In genomic region chr2:218023636-218024035, GRCh38 we compare ENCODE assay signal across 26 cellular contexts. TPM values are rescaled to one million over a fixed set of nuclear protein-coding genes. Genes with fewer than 3 reads are reported as not detected.
DNase-seq lines count a peak whose midpoint lies in the region; ATAC-seq, FAIRE-seq and TF ChIP-seq lines count a peak whose summit lies in the region.
"Had no signal": no experiment of that assay in that cellular context is flagged by ENCODE, and none has a peak within 500 bp of the region (broad histone marks: within the 10 kb centered on the region; RNA-seq: fewer than 3 reads in every experiment).

No MANE protein-coding gene starts in this region.

- no peak overlapping the region for H3K9ac ChIP-seq in mammary epithelial cell (ENCODE audit: insufficient read depth, low read length)
- H3K9ac ChIP-seq in H1 (replicated peaks in 1 of 4; ENCODE audit: extremely low read depth in 1 of 4, low read depth in 3 of 4, low read length in 3 of 4) = no peak overlapping the region
- no peak overlapping the region for H3K9ac ChIP-seq in neuronal stem cell (ENCODE audit: low read depth, low read length, poor library complexity)
- H3K9ac ChIP-seq: GM23248 had no signal

- H4K91ac ChIP-seq in H1 (replicated peaks; ENCODE audit: insufficient read length, low read length) (no peak overlapping the region), neuronal stem cell (ENCODE audit: low read depth, low read length, poor library complexity) (no peak overlapping the region)

- in situ Hi-C loops in mammary epithelial cell (cut with MboI; ENCODE audit: low sequenced_read_pairs in 2 of 2) = no loop called here
- in situ Hi-C loops in transverse colon (cut with MboI; ENCODE audit: low pct_ligation_motif_present in 1 of 4, low pct_unique_long_range_greater_than_20kb in 1 of 4, low sequenced_read_pairs in 3 of 4) = loop anchor here in 1 of 4 donors (25.0 kb wide), 1 partner anchor 236 kb away; no protein-coding TSS in a partner anchor

- H4K8ac ChIP-seq in H1 (ENCODE audit: extremely low read depth, insufficient read depth, low read length) (no peak overlapping the region), neuronal stem cell (ENCODE audit: low read depth, low read length) (no peak overlapping the region)

- H3K27me3 ChIP-seq in breast epithelium (no peaks in the 10 kb centered on the region), mammary epithelial cell (ENCODE audit: insufficient read depth, low read length) (no peaks in the 10 kb centered on the region), H1 (replicated peaks in 1 of 4; ENCODE audit: control insufficient read depth in 3 of 4, extremely low read depth in 1 of 4, insufficient read depth in 3 of 4, low read length in 3 of 4) (no peaks in the 10 kb centered on the region), neuronal stem cell (ENCODE audit: control insufficient read depth in 3 of 3, insufficient read depth in 3 of 3, low read depth in 1 of 3, low read length in 3 of 3) (peaks cover 0 to 20% (median 0%) of the 10 kb centered on the region in 3 experiments), aorta (ENCODE audit: control insufficient read depth in 1 of 2, insufficient read depth in 2 of 2, low read length in 1 of 2) (no peaks in the 10 kb centered on the region), transverse colon (no peaks in the 10 kb centered on the region)

- POLR2A ChIA-PET in H1 (lab: Charles Lee; ENCODE audit: partially characterized antibody) = no interaction called here

- no peak overlapping the region for H3K4me3 ChIP-seq in breast epithelium
- H3K4me3 ChIP-seq in mammary epithelial cell (replicated peaks in 1 of 3; ENCODE audit: insufficient read depth in 1 of 3, low read depth in 2 of 3, low read length in 3 of 3) = no peak overlapping the region
- no peak overlapping the region for H3K4me3 ChIP-seq in H1 (ENCODE audit: extremely low read depth in 1 of 4, insufficient read depth in 2 of 4, low read depth in 3 of 4, low read length in 4 of 4)
- no peak overlapping the region for H3K4me3 ChIP-seq in neuronal stem cell (ENCODE audit: low read length in 2 of 2)
- no peak overlapping the region for H3K4me3 ChIP-seq in aorta (ENCODE audit: low read length in 2 of 2)
- H3K4me3 ChIP-seq in transverse colon = no peak overlapping the region
- H3K4me3 ChIP-seq: GM23248, skin epidermis had no signal

- no peak for ATAC-seq in aorta (ENCODE audit: low FRiP score)
- no peak for ATAC-seq in HG03521 (IDR thresholded peaks at IDR 0.05; ENCODE audit: unreplicated experiment)
- ATAC-seq: HepG2, T-cell had no signal

- WGBS in mammary epithelial cell (ENCODE audit: low coverage, missing lambda C conversion rate) = 100% methylated on average over 1 of the region's 3 CpGs
- WGBS in H1 (ENCODE audit: extremely low coverage in 1 of 2, insufficient coverage in 1 of 2, insufficient read length in 1 of 2, insufficient replicate concordance in 2 of 2, low coverage in 1 of 2, low lambda C conversion rate in 2 of 2, missing lambda C conversion rate in 1 of 2), 2 experiments = 93% methylated on average over 3 of the region's 3 CpGs; no CpG with 5 or more reads in 1 of the 2 experiments
- WGBS in neuronal stem cell (ENCODE audit: extremely low coverage in 2 of 2, insufficient read length in 2 of 2, insufficient replicate concordance in 1 of 2), 2 donors = no CpG with 5 or more reads among the region's 3 CpGs
- 60 to 72% methylated on average over 3 of the region's 3 CpGs for WGBS in aorta, 2 donors
- WGBS in transverse colon (ENCODE audit: low coverage in 1 of 2), 2 donors = 77 to 90% methylated on average over 2 to 3 of the region's 3 CpGs

- H2BK120ac ChIP-seq in H1 (replicated peaks; ENCODE audit: low read depth, low read length) = no peak overlapping the region
- no peak overlapping the region for H2BK120ac ChIP-seq in neuronal stem cell (ENCODE audit: low read depth, low read length)

- H2BK20ac ChIP-seq in H1 (ENCODE audit: low read length) = no peak overlapping the region

- CTCF ChIA-PET in mammary epithelial cell (lab: Charles Lee; ENCODE audit: low non-redundant PET) (no interaction called here), H1 (lab: Charles Lee; ENCODE audit: partially characterized antibody) (interaction anchor here (0.7 to 5.5 kb wide), 8 partner anchors 10 to 238 kb away, joined by 3 to 22 read pairs (median 7); partner anchors contain the start of gene TNS1)

- no peak for TF ChIP-seq CTCF in breast epithelium (IDR thresholded peaks at IDR 0.05)
- no peak for TF ChIP-seq CTCF in mammary epithelial cell (conservative IDR thresholded peaks at IDR 0.05 in 1 of 2, IDR thresholded peaks at IDR 0.05 in 1 of 2; ENCODE audit: extremely low read depth in 1 of 2, insufficient read depth in 1 of 2, low read depth in 1 of 2, low read length in 2 of 2)
- TF ChIP-seq CTCF in H1 (IDR thresholded peaks at IDR 0.05; ENCODE audit: control extremely low read depth in 1 of 3, insufficient read depth in 1 of 3, low read depth in 1 of 3, low read length in 3 of 3) = no peak
- TF ChIP-seq CTCF in transverse colon (IDR thresholded peaks at IDR 0.05) = no peak

- FAIRE-seq in H1 (lab: Jason Lieb, UNC) = no peak
- FAIRE-seq: colon, HepG2, TTC549 had no signal

- no peak for TF ChIP-seq RAD21 in H1 (IDR thresholded peaks at IDR 0.05 in 1 of 2, conservative IDR thresholded peaks at IDR 0.05 in 1 of 2; ENCODE audit: low read depth in 2 of 2, low read length in 2 of 2)

- no peak overlapping the region for H4K5ac ChIP-seq in H1 (ENCODE audit: insufficient read length, low read depth, low read length)

- H3K23me2 ChIP-seq in H1 (ENCODE audit: low read depth, low read length) = no peaks in the 10 kb centered on the region

- H2BK12ac ChIP-seq in H1 (ENCODE audit: low read depth, low read length) (no peak overlapping the region), neuronal stem cell (ENCODE audit: low read length) (no peak overlapping the region)

- no peak for TF ChIP-seq EP300 in H1 (IDR thresholded peaks at IDR 0.05; ENCODE audit: borderline replicate concordance in 1 of 2, low read depth in 2 of 2, low read length in 2 of 2)
- TF ChIP-seq EP300 in transverse colon (IDR thresholded peaks at IDR 0.05; ENCODE audit: low read depth) = no peak

- H4K20me1 ChIP-seq in mammary epithelial cell (ENCODE audit: insufficient read depth, low read length) (no peaks in the 10 kb centered on the region), H1 (replicated peaks in 1 of 2; ENCODE audit: control insufficient read depth in 1 of 2, insufficient read depth in 2 of 2, low read length in 2 of 2) (no peaks in the 10 kb centered on the region)

- H3K79me2 ChIP-seq in mammary epithelial cell (ENCODE audit: insufficient read depth, low read length) (no peaks in the 10 kb centered on the region), H1 (ENCODE audit: control insufficient read depth in 1 of 2, insufficient read depth in 2 of 2, low read length in 2 of 2) (no peaks in the 10 kb centered on the region)

- H2BK5ac ChIP-seq in H1 (ENCODE audit: low read depth, low read length) (no peak overlapping the region), neuronal stem cell (ENCODE audit: low read length) (no peak overlapping the region)

- H2AK5ac ChIP-seq in H1 (ENCODE audit: low read depth, low read length) = peak overlapping the region; percentile 33; the same call in 1 of the 2 replicates
- peak overlapping the region; percentile 92 for H2AK5ac ChIP-seq in neuronal stem cell (ENCODE audit: low read depth, low read length)

- H3K36me3 ChIP-seq in breast epithelium (no peaks in the 10 kb centered on the region), mammary epithelial cell (ENCODE audit: insufficient read depth, low read length) (no peaks in the 10 kb centered on the region), H1 (ENCODE audit: control insufficient read depth in 2 of 4, insufficient read depth in 4 of 4, low read length in 3 of 4) (no peaks in the 10 kb centered on the region), neuronal stem cell (replicated peaks in 1 of 2; ENCODE audit: control insufficient read depth in 2 of 2, insufficient read depth in 2 of 2, low read length in 2 of 2) (no peaks in the 10 kb centered on the region), aorta (ENCODE audit: control insufficient read depth in 1 of 2, insufficient read depth in 2 of 2, low read length in 1 of 2) (no peaks in the 10 kb centered on the region), transverse colon (no peaks in the 10 kb centered on the region)

- no peak overlapping the region for H3K56ac ChIP-seq in H1 (replicated peaks; ENCODE audit: insufficient read length, low read depth, low read length)

- H3K23ac ChIP-seq in H1 (ENCODE audit: insufficient read length) (no peak overlapping the region), neuronal stem cell (ENCODE audit: low read depth, low read length, poor library complexity) (no peak overlapping the region)

- DNase-seq in breast epithelium (ENCODE audit: low spot score in 2 of 2) (peak; percentile 15 to 19), mammary epithelial cell (no peak), H1 (ENCODE audit: low read depth in 1 of 2, low spot score in 2 of 2) (no peak), neuronal stem cell (ENCODE audit: low spot score) (no peak), aorta (peak; percentile 30 to 48), DMS153 treated with DMSO at 0.1 percent for 48 hours (lab: John Stamatoyannopoulos, UW; ENCODE audit: unreplicated experiment) (no peak), transverse colon (no peak)
- DNase-seq: activated naive CD8-positive, alpha-beta T cell treated with anti-CD3 and anti-CD28 coated beads for 36 hours; GM23248; NCI-H1105; NCI-H2029 treated with DMSO at 0.1 percent for 48 hours; NCI-H345; NCI-H82; nephron progenitor cell; SIG-M5; stimulated activated CD4-positive, alpha-beta T cell treated with anti-CD3 and anti-CD28 coated beads, Interleukin-2, amount 100 ng/mL, for 48 hours; stimulated activated naive CD4-positive, alpha-beta T cell had no signal

- H3K4ac ChIP-seq in H1 (replicated peaks; ENCODE audit: insufficient read length, low read depth, low read length) = no peak overlapping the region
- no peak overlapping the region for H3K4ac ChIP-seq in neuronal stem cell (ENCODE audit: low read length)

- intact Hi-C loops in breast epithelium (cut with DNase I; ENCODE audit: low total_unique reads) = loop anchor here (10.0 kb wide), 1 partner anchor 239 kb away; no protein-coding TSS in a partner anchor
- intact Hi-C loops in mammary epithelial cell (cut with micrococcal nuclease) = no loop called here
- intact Hi-C loops in aorta (cut with DNase I) = no loop called here
- intact Hi-C loops in transverse colon (cut with DNase I; ENCODE audit: low total_unique reads) = no loop called here

- dilution Hi-C loops in mammary epithelial cell (cut with HindIII; ENCODE audit: low sequenced_read_pairs) = no loop called here

- no peaks in the 10 kb centered on the region; the same call in 1 of the 2 replicates for H3K79me1 ChIP-seq in H1 (ENCODE audit: low read depth, low read length)
- H3K79me1 ChIP-seq in neuronal stem cell (ENCODE audit: low read depth, low read length) = no peaks in the 10 kb centered on the region

- no peak overlapping the region for H3K18ac ChIP-seq in H1 (ENCODE audit: extremely low read depth, low read length)
- no peak overlapping the region for H3K18ac ChIP-seq in neuronal stem cell (ENCODE audit: low read length)

- H3K9me3 ChIP-seq in breast epithelium (no peaks in the 10 kb centered on the region), mammary epithelial cell (replicated peaks; ENCODE audit: insufficient read depth, low read length) (no peaks in the 10 kb centered on the region), H1 (ENCODE audit: insufficient read depth in 2 of 2, low read depth in 1 of 2, low read length in 1 of 2) (no peaks in the 10 kb centered on the region), neuronal stem cell (replicated peaks in 1 of 2; ENCODE audit: control insufficient read depth in 2 of 2, insufficient read depth in 1 of 2, low read depth in 1 of 2, low read length in 2 of 2) (no peaks in the 10 kb centered on the region), aorta (ENCODE audit: control insufficient read depth, low read length) (no peaks in the 10 kb centered on the region), transverse colon (no peaks in the 10 kb centered on the region)

- H2BK15ac ChIP-seq in H1 (ENCODE audit: low read length) (0 out of 2 replicates have a peak overlapping the region, but pooled peaks have one; percentile 25), neuronal stem cell (ENCODE audit: low read length) (peak overlapping the region; percentile 76)

- H2AFZ ChIP-seq in mammary epithelial cell (ENCODE audit: low read depth, low read length) (no peak overlapping the region), H1 (ENCODE audit: low read length) (no peak overlapping the region), neuronal stem cell (ENCODE audit: low read length) (no peak overlapping the region)
- H2AFZ ChIP-seq: GM23248 had no signal

- H3K14ac ChIP-seq in H1 (ENCODE audit: insufficient read length) = no peak overlapping the region
- H3K14ac ChIP-seq in neuronal stem cell (ENCODE audit: low read length) = no peak overlapping the region

- H3K4me2 ChIP-seq in mammary epithelial cell (ENCODE audit: insufficient read depth, low read depth, low read length) = no peak overlapping the region
- no peak overlapping the region for H3K4me2 ChIP-seq in H1 (ENCODE audit: insufficient read depth in 1 of 2, low read depth in 2 of 2, low read length in 2 of 2)
- no peak overlapping the region for H3K4me2 ChIP-seq in neuronal stem cell (ENCODE audit: insufficient read depth, low read length, poor library complexity, severe bottlenecking)

- H3K4me1 ChIP-seq in breast epithelium (peaks cover 0 to 17% of the 10 kb centered on the region in 2 donors), mammary epithelial cell (ENCODE audit: insufficient read depth, low read length) (no peaks in the 10 kb centered on the region), H1 (replicated peaks in 1 of 4; ENCODE audit: control insufficient read depth in 3 of 4, insufficient read depth in 4 of 4, low read length in 3 of 4) (peaks cover 0 to 16% (median 5%) of the 10 kb centered on the region in 4 experiments; a peak in 6 of 7 replicates), neuronal stem cell (ENCODE audit: control insufficient read depth in 2 of 2, insufficient read depth in 1 of 2, low read depth in 1 of 2, low read length in 2 of 2) (peaks cover 7 to 26% of the 10 kb centered on the region in 2 donors), aorta (ENCODE audit: control insufficient read depth in 1 of 2, insufficient read depth in 2 of 2, low read length in 2 of 2) (peaks cover 0 to 2% of the 10 kb centered on the region in 2 donors), transverse colon (no peaks in the 10 kb centered on the region)

- no TSS peak for BruUV-seq in mammary epithelial cell (replicated peaks; lab: Mats Ljungman, UMichigan)

- H3K27ac ChIP-seq in breast epithelium = no peak overlapping the region
- no peak overlapping the region for H3K27ac ChIP-seq in mammary epithelial cell (ENCODE audit: insufficient read depth, low read depth, low read length)
- no peak overlapping the region for H3K27ac ChIP-seq in H1 (ENCODE audit: low read depth, low read length)
- H3K27ac ChIP-seq in neuronal stem cell (replicated peaks; ENCODE audit: low read length) = no peak overlapping the region
- H3K27ac ChIP-seq in aorta (ENCODE audit: low read depth in 1 of 2, low read length in 2 of 2) = no peak overlapping the region
- H3K27ac ChIP-seq in transverse colon = no peak overlapping the region
- H3K27ac ChIP-seq: C4-2B, GM23248, HL-60, skin epidermis had no signal

- no peak for TF ChIP-seq POLR2A in breast epithelium (IDR thresholded peaks at IDR 0.05)
- TF ChIP-seq POLR2A in H1 (IDR thresholded peaks at IDR 0.05; ENCODE audit: control extremely low read depth in 1 of 2, low read depth in 2 of 2, low read length in 2 of 2) = no peak
- TF ChIP-seq POLR2A in transverse colon (IDR thresholded peaks at IDR 0.05) = no peak

RNA-seq across cellular contexts. Expression of gene TNS1, which starts 20.8 kb away (rescaled TPM):
- 100 to 1,000 TPM; 141 to 577 (median 154) TPM for total RNA-seq in breast epithelium
- total RNA-seq in mammary epithelial cell = 10 to 100 TPM in 1 of 2 donors, under 1 TPM in 1; 0.80 to 20.0 TPM
- 0.46 TPM for polyA plus RNA-seq in mammary epithelial cell
- 11.9 TPM for polyA minus RNA-seq in mammary epithelial cell
- 4.8 and 5.1 TPM in 2 replicates for total RNA-seq in H1 (2021; fragmentation: NEBNext Ultra II Directional; extraction: Animal tissue kit (Norgen Biotek cat#: 25700))
- 1.5 and 1.9 TPM in 2 replicates for polyA plus RNA-seq in H1 (2011; rRNA removed)
- 1.3 TPM for polyA plus RNA-seq in H1 (2011; cell fraction: cytosol; rRNA removed)
- polyA plus RNA-seq in H1 (2011; cell fraction: nucleus; rRNA removed) = 7.3 TPM
- 2.0 to 2.7 TPM (median 2.3 TPM) in 4 replicates for polyA plus RNA-seq in H1 (2012, experiment 1 of 2)
- polyA plus RNA-seq in H1 (2012, experiment 2 of 2) = 1.1 TPM
- 1.9 TPM for polyA plus RNA-seq in H1 (2013, experiment 1 of 2)
- polyA plus RNA-seq in H1 (2013, experiment 2 of 2) = 2.0 TPM
- 11.6 and 19.6 TPM in 2 replicates for polyA minus RNA-seq in H1 (2011; rRNA and poly(A)+ RNA removed)
- polyA minus RNA-seq in H1 (2011; cell fraction: cytosol; rRNA and poly(A)+ RNA removed) = 4.1 TPM
- polyA minus RNA-seq in H1 (2011; cell fraction: nucleus; rRNA and poly(A)+ RNA removed) = 15.0 TPM
- polyA plus RNA-seq in neuronal stem cell (2013, experiment 1 of 2) = 1.1 TPM
- 1.3 TPM for polyA plus RNA-seq in neuronal stem cell (2013, experiment 2 of 2)
- 1,000 to 10,000 TPM; 1,456 to 1,949 TPM for total RNA-seq in aorta
- polyA plus RNA-seq in aorta = 100 to 1,000 TPM; 303 to 404 TPM
- total RNA-seq in transverse colon = 100 to 1,000 TPM; 101 to 487 (median 231) TPM

RNA-seq across cellular contexts. Expression of gene RUFY4, which starts 45.4 kb away (rescaled TPM):
- total RNA-seq in breast epithelium = 1 to 10 TPM in 1 of 3 donors, not detected in 2; 2.8 TPM
- not detected for total RNA-seq in mammary epithelial cell
- polyA plus RNA-seq in mammary epithelial cell = not detected
- polyA minus RNA-seq in mammary epithelial cell = not detected
- total RNA-seq in H1 (2021; fragmentation: NEBNext Ultra II Directional; extraction: Animal tissue kit (Norgen Biotek cat#: 25700)) = 0.32 TPM in 1 of 2 replicates, not detected in the other
- polyA plus RNA-seq in H1 (2011; rRNA removed) = 0.38 and 0.66 TPM in 2 replicates
- 1.0 TPM for polyA plus RNA-seq in H1 (2011; cell fraction: cytosol; rRNA removed)
- 3.6 TPM for polyA plus RNA-seq in H1 (2011; cell fraction: nucleus; rRNA removed)
- 0.32 to 1.1 TPM (median 0.71 TPM) in 4 replicates for polyA plus RNA-seq in H1 (2012, experiment 1 of 2)
- polyA plus RNA-seq in H1 (2012, experiment 2 of 2) = not detected
- 0.30 TPM for polyA plus RNA-seq in H1 (2013, experiment 1 of 2)
- polyA plus RNA-seq in H1 (2013, experiment 2 of 2) = 0.11 TPM
- 0.51 and 1.2 TPM in 2 replicates for polyA minus RNA-seq in H1 (2011; rRNA and poly(A)+ RNA removed)
- not detected for polyA minus RNA-seq in H1 (2011; cell fraction: cytosol; rRNA and poly(A)+ RNA removed)
- polyA minus RNA-seq in H1 (2011; cell fraction: nucleus; rRNA and poly(A)+ RNA removed) = 1.5 TPM
- not detected for polyA plus RNA-seq in neuronal stem cell (2013, experiment 1 of 2)
- polyA plus RNA-seq in neuronal stem cell (2013, experiment 2 of 2) = 0.08 TPM
- under 1 TPM; 0.39 to 0.45 TPM for total RNA-seq in aorta
- polyA plus RNA-seq in aorta = not detected
- 1 to 10 TPM in 1 of 4 donors, not detected in 3; 1.9 TPM for total RNA-seq in transverse colon
- total RNA-seq: GM23248, HepG2, progenitor cell of endocrine pancreas had no signal
- polyA plus RNA-seq: GM23248, HepG2 had no signal

Comparison
In these comparisons a context has a peak if more than half of its experiments do, and no peak if none do; other contexts are left out.
1. DNase-seq: peak in breast epithelium (2 of 2) and aorta (2 of 2); none in mammary epithelial cell (single experiment), H1 (0 of 2), neuronal stem cell (single experiment), DMS153 treated with DMSO at 0.1 percent for 48 hours (single experiment) and transverse colon (single experiment).
2. RNA of gene TNS1, which starts 20.8 kb away (total RNA-seq): 1,456 to 1,949 TPM in aorta, 101 to 487 TPM in transverse colon and 141 to 577 TPM in breast epithelium; 0.80 to 20.0 TPM in mammary epithelial cell and 4.8 to 5.1 TPM in H1; every median in the first group is over 4 times any median in the second.